ENCODE assay signal across 1 cellular context in genomic region chr18:24228661-24229053, GRCh38.
TF ChIP-seq lines count a peak whose summit lies in the region.

No MANE protein-coding gene starts in this region.

TF ChIP-seq in H1, 55 proteins besides CTCF, POLR2A, EP300 and RAD21:
- TF ChIP-seq SP4 (IDR thresholded peaks at IDR 0.05; ENCODE audit: low read length): no peak
- no peak for TF ChIP-seq CBX8 (IDR thresholded peaks at IDR 0.05; ENCODE audit: borderline replicate concordance, low read depth, low read length)
- no peak for TF ChIP-seq ATF2 (IDR thresholded peaks at IDR 0.05; ENCODE audit: low read length)
- no peak for TF ChIP-seq CHD2 (IDR thresholded peaks at IDR 0.05; ENCODE audit: low read length)
- no peak for TF ChIP-seq RNF2 (IDR thresholded peaks at IDR 0.05; ENCODE audit: borderline replicate concordance, low read depth, low read length, missing control alignments, poor library complexity, severe bottlenecking)
- no peak for TF ChIP-seq EZH2 (IDR thresholded peaks at IDR 0.05; ENCODE audit: low read depth, low read length, severe bottlenecking)
- TF ChIP-seq SP1 (IDR thresholded peaks at IDR 0.05; ENCODE audit: low read depth, low read length): no peak
- no peak for TF ChIP-seq SRF (IDR thresholded peaks at IDR 0.05; ENCODE audit: low read depth, low read length)
- no peak for TF ChIP-seq HDAC2 (IDR thresholded peaks at IDR 0.05; ENCODE audit: borderline replicate concordance in 1 of 2, low read depth in 2 of 2, low read length in 2 of 2)
- no peak for TF ChIP-seq SUZ12 (IDR thresholded peaks at IDR 0.05; ENCODE audit: low read length)
- TF ChIP-seq RXRA (IDR thresholded peaks at IDR 0.05; ENCODE audit: insufficient read depth, low read depth, low read length): no peak
- TF ChIP-seq POU5F1 (IDR thresholded peaks at IDR 0.05; ENCODE audit: low read depth, low read length): no peak
- no peak for TF ChIP-seq CBX5 (IDR thresholded peaks at IDR 0.05; ENCODE audit: low read depth, low read length)
- TF ChIP-seq PHF8 (conservative IDR thresholded peaks at IDR 0.05; ENCODE audit: low read depth, low read length): no peak
